Comparison of ENCODE assay signal across 22 cellular contexts in the genomic region with DNA sequence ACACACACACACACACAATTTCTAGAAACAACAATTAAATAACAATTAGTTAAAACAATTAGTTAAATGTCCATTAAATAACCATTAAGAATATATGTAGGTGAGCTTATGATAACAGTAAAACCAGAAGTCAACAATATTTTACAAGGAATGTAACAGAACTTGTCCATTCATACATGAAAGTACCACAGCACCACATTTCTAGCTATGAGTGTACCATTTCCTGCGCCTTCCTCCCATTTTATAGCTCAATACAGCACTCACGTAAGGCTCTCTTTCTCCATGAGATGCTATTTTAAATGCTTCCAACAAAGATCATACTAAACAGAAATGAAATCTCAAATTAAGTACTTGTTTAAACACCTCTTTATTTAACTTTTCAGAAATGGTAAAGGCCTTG.
"Had no signal": no experiment of that assay in that cellular context is flagged by ENCODE, and none has a peak within 500 bp of the region (broad histone marks: within the 10 kb centered on the region; RNA-seq: fewer than 3 reads in every experiment).

No MANE protein-coding gene starts in this region.

- H3K4me3 ChIP-seq: left ventricle myocardium inferior, lung, ovary, right atrium auricular region, right lobe of liver, smooth muscle cell, stomach, testis, thyroid gland, transverse colon, upper lobe of left lung, vagina had no signal

- H3K9me3 ChIP-seq: ovary, right atrium auricular region, right lobe of liver, testis, thyroid gland, transverse colon, vagina had no signal

- H3K36me3 ChIP-seq: left ventricle myocardium inferior, ovary, right atrium auricular region, right lobe of liver, stomach, thyroid gland, transverse colon, upper lobe of left lung, vagina had no signal

- ATAC-seq: natural killer cell; right lobe of liver; stimulated activated memory B cell treated with anti-CD40 and anti-IgM and Interleukin-4, amounts not matched to agents 10 μg/mL and 1 μg/mL and 100 μg/mL, for 72 hours; stimulated activated naive CD8-positive, alpha-beta T cell treated with anti-CD3 and anti-CD28 coated beads, Interleukin-15, Interleukin-2, amounts not matched to agents 100 U/mL and 50 U/mL, for 24 hours had no signal

- H3K4me1 ChIP-seq: left ventricle myocardium inferior, right atrium auricular region, right lobe of liver, stomach, testis, thyroid gland, transverse colon, upper lobe of left lung, vagina had no signal

- H3K27ac ChIP-seq: left ventricle myocardium inferior, ovary, right atrium auricular region, right lobe of liver, stomach, testis, thyroid gland, transverse colon, upper lobe of left lung, vagina had no signal

- DNase-seq: islet precursor cell; left ventricle myocardium inferior; mesendoderm; naive B cell; natural killer cell; ovary; right lobe of liver; stimulated activated CD4-positive, alpha-beta T cell treated with anti-CD3 and anti-CD28 coated beads, Interleukin-1b, Interleukin-23, amount 100 ng/mL, for 48 hours; stimulated activated CD4-positive, alpha-beta T cell treated with anti-CD3 and anti-CD28 coated beads, Interleukin-2, amount 100 ng/mL, for 48 hours; stimulated activated CD4-positive, alpha-beta T cell treated with anti-CD3 and anti-CD28 coated beads, Interleukin-4, amount 100 ng/mL, for 4 hours; stimulated activated CD8-positive, alpha-beta memory T cell treated with anti-CD3 and anti-CD28 coated beads, Interleukin-4, amount 100 ng/mL, for 48 hours; stimulated activated naive CD8-positive, alpha-beta T cell treated with anti-CD3 and anti-CD28 coated beads, Interleukin-15, Interleukin-2, amounts not matched to agents 100 U/mL and 50 U/mL, for 24 hours; stomach; testis; thyroid gland; transverse colon; upper lobe of left lung had no signal

- H3K4me2 ChIP-seq: smooth muscle cell had no signal
